In the genomic region with DNA sequence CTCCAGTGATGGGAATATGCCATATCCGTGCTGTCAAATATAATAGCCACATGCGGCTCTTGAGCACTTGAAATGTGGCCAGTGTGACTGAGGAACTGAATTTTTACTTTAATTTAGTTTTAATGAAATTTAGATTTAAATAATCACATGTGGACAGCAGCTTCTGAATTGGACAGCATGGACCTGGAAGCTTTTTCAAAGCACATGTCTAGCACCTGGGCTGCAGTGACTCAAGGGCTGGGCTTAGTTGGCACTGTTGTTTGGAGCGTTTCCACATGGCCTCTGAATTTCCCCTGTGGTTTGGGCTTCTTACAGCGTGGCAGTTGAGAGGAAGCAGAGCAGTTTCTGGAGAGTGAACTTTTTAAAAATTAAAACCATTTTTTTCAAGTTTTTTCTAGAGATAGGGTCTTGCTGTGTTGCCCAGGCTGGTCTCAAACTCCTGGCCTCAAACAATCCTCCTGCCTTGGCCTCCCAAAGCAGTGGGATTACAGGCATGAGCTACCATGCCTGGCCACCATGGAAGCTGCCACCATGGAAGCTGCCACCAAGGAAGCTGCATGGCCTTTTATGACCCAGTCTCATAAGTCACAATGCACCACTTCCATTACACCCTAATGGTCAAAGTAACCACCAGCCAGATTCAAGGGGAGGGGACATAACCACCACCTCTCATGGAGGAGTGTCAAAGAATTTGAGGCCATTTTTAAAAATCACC, we compare ENCODE assay signal across 8 cellular contexts. TPM values are rescaled to one million over a fixed set of nuclear protein-coding genes. Genes with fewer than 3 reads are reported as not detected.
DNase-seq lines count a peak whose midpoint lies in the region; ATAC-seq, FAIRE-seq and TF ChIP-seq lines count a peak whose summit lies in the region.

No MANE protein-coding gene starts in this region.

- H3K36me3 ChIP-seq in kidney (ENCODE audit: control insufficient read depth in 1 of 2, insufficient read depth in 2 of 2, low read length in 2 of 2), result no peaks in the 10 kb centered on the region

- H3K9me3 Mint-ChIP-seq in HFFc6, result no peaks in the 10 kb centered on the region

- no peaks in the 10 kb centered on the region for H3K9me3 ChIP-seq in kidney (ENCODE audit: control insufficient read depth in 1 of 2, low read length in 2 of 2)

- peaks cover 4 to 5% of the 10 kb centered on the region in 2 donors for H3K4me1 ChIP-seq in kidney (ENCODE audit: control insufficient read depth in 1 of 2, insufficient read depth in 1 of 2, low read depth in 1 of 2, low read length in 2 of 2)

- DNase-seq in HFFc6 (peak; percentile 16), kidney (no peak)
- peak; percentile 51 to 55 for DNase-seq in activated CD4-positive, alpha-beta T cell treated with anti-CD3 and anti-CD28 coated beads, Interleukin-2, amount 50 U/mL, for 4 hours
- DNase-seq in stimulated activated CD4-positive, alpha-beta T cell treated with anti-CD3 and anti-CD28 coated beads, TNF-alpha, amount 100 ng/mL, for 24 hours (ENCODE audit: low read depth in 3 of 3), result peak in 2 of 3 experiments; percentile 29 to 41

- TF ChIP-seq CTCF in HFFc6 (IDR thresholded peaks at IDR 0.05) (no peak), kidney (IDR thresholded peaks at IDR 0.05; ENCODE audit: borderline replicate concordance, extremely low read depth, insufficient read depth) (no peak)

- FAIRE-seq in kidney (lab: Jason Lieb, UNC), result no peak

- peaks cover 11% of the 10 kb centered on the region for H3K4me1 Mint-ChIP-seq in HFFc6 (ENCODE audit: low read depth)

- H3K27ac Mint-ChIP-seq in HFFc6, result no peak overlapping the region

- intact Hi-C loops in kidney (cut with DNase I), result no loop called here

- H3K9ac ChIP-seq in kidney (ENCODE audit: low read length in 2 of 2), result no peak overlapping the region

- ATAC-seq in esophagus mucosa (peak; percentile 54), GM18520 (IDR thresholded peaks at IDR 0.05; ENCODE audit: unreplicated experiment) (no peak), HG02642 (IDR thresholded peaks at IDR 0.05; ENCODE audit: poor library complexity, unreplicated experiment) (no peak), GM18861 (IDR thresholded peaks at IDR 0.05; ENCODE audit: unreplicated experiment) (no peak)

- no peak overlapping the region for H3K4me3 ChIP-seq in kidney (ENCODE audit: low read length in 2 of 2)

- H3K4me3 Mint-ChIP-seq in HFFc6, result no peak overlapping the region

- H3K27ac ChIP-seq in kidney (ENCODE audit: low read depth in 2 of 2, low read length in 2 of 2), result no peak overlapping the region

- no peaks in the 10 kb centered on the region for H3K36me3 Mint-ChIP-seq in HFFc6 (ENCODE audit: low read depth)

- peaks cover 3% of the 10 kb centered on the region; the same call in 1 of the 2 replicates for H3K27me3 Mint-ChIP-seq in HFFc6 (ENCODE audit: insufficient read depth)

RNA-seq across cellular contexts. Expression of gene TOB1, which starts 6.7 kb away (rescaled TPM):
- 10 to 100 TPM; 76.3 to 94.1 (median 89.1) TPM for total RNA-seq in HFFc6 (2021; fragmentation: NEBNext Ultra II Directional; extraction: Animal tissue kit (Norgen Biotek cat#: 25700))
- total RNA-seq in esophagus mucosa, result 60.8 TPM
- total RNA-seq in kidney, result 141 TPM
- polyA plus RNA-seq in kidney (ENCODE audit: insufficient read depth, low read depth, low replicate concordance), result 52.5 TPM

RNA-seq across cellular contexts. Expression of gene WFIKKN2, which starts 37.5 kb away (rescaled TPM):
- under 1 TPM in 3 of 6 experiments, not detected in 3; 0.05 to 0.07 (median 0.05) TPM for total RNA-seq in HFFc6 (2021; fragmentation: NEBNext Ultra II Directional; extraction: Animal tissue kit (Norgen Biotek cat#: 25700))
- total RNA-seq in esophagus mucosa (not detected), kidney (0.09 TPM)
- polyA plus RNA-seq in kidney (ENCODE audit: insufficient read depth, low read depth, low replicate concordance), result not detected
